ENCODE assay signal across 10 cellular contexts in genomic region chr2:218879881-218880748, GRCh38. TPM values are rescaled to one million over a fixed set of nuclear protein-coding genes. Genes with fewer than 3 reads are reported as not detected.
DNase-seq lines count a peak whose midpoint lies in the region; ATAC-seq and TF ChIP-seq lines count a peak whose summit lies in the region.
"Had no signal": no experiment of that assay in that cellular context is flagged by ENCODE, and none has a peak within 500 bp of the region (broad histone marks: within the 10 kb centered on the region; RNA-seq: fewer than 3 reads in every experiment).

No MANE protein-coding gene starts in this region.

- 10% methylated on average over 20 of the region's 55 CpGs for WGBS in esophagus muscularis mucosa

- H3K9me3 ChIP-seq in HUES48 (ENCODE audit: control insufficient read depth, insufficient read depth, low read length) (no peaks in the 10 kb centered on the region), esophagus muscularis mucosa (no peaks in the 10 kb centered on the region)

- peak overlapping the region; percentile 65 for H3K4me3 ChIP-seq in GM06990 (replicated peaks; ENCODE audit: low read depth, low read length)
- H3K4me3 ChIP-seq in HUES48 (ENCODE audit: low read depth, low read length): peak overlapping the region; percentile 32; the same call in 1 of the 2 replicates
- peak overlapping the region; percentile 21 to 51 (median 36) for H3K4me3 ChIP-seq in esophagus muscularis mucosa

- no peaks in the 10 kb centered on the region for H3K36me3 ChIP-seq in GM06990 (ENCODE audit: control insufficient read depth, insufficient read depth, low read length)
- H3K36me3 ChIP-seq in HUES48 (ENCODE audit: control insufficient read depth, insufficient read depth, low read length): no peaks in the 10 kb centered on the region
- no peaks in the 10 kb centered on the region for H3K36me3 ChIP-seq in esophagus muscularis mucosa

- no peak for TF ChIP-seq POLR2A in esophagus muscularis mucosa (IDR thresholded peaks at IDR 0.05; ENCODE audit: low read depth)

- ATAC-seq in GM21360 (IDR thresholded peaks at IDR 0.05; ENCODE audit: unreplicated experiment): peak; percentile 60

- TF ChIP-seq EP300 in esophagus muscularis mucosa (IDR thresholded peaks at IDR 0.05): no peak

- H3K27ac ChIP-seq in HUES48 (ENCODE audit: low read depth, low read length) (no peak overlapping the region), esophagus muscularis mucosa (replicated peaks in 1 of 4) (no peak overlapping the region)

- intact Hi-C loops in esophagus muscularis mucosa (cut with DNase I): no loop called here

- no peaks in the 10 kb centered on the region for H3K27me3 ChIP-seq in GM06990 (replicated peaks; ENCODE audit: control insufficient read depth, insufficient read depth, low read length)
- H3K27me3 ChIP-seq in HUES48 (ENCODE audit: control insufficient read depth, insufficient read depth, low read length): peaks cover 100% of the 10 kb centered on the region
- H3K27me3 ChIP-seq in esophagus muscularis mucosa: peaks cover 0 to 100% (median 51%) of the 10 kb centered on the region in 4 donors

- TF ChIP-seq CTCF in GM06990 (IDR thresholded peaks at IDR 0.05; ENCODE audit: insufficient read depth, low read length, poor library complexity, severe bottlenecking) (no peak), esophagus muscularis mucosa (IDR thresholded peaks at IDR 0.05) (no peak)

- H3K4me1 ChIP-seq in HUES48 (ENCODE audit: control insufficient read depth, insufficient read depth, low read length) (peaks cover 23% of the 10 kb centered on the region), esophagus muscularis mucosa (peaks cover 19 to 40% (median 32%) of the 10 kb centered on the region in 4 donors)

- H3K9ac ChIP-seq in HUES48 (ENCODE audit: low read depth, low read length): no peak overlapping the region

- DNase-seq in GM06990 (ENCODE audit: extremely low read depth, insufficient read length) (peak; percentile 90), esophagus muscularis mucosa (ENCODE audit: extremely low spot score) (no peak), AG08396 (ENCODE audit: low spot score) (no peak), D341Med (ENCODE audit: low spot score) (no peak)
- DNase-seq in activated CD4-positive, alpha-beta T cell treated with anti-CD3 and anti-CD28 coated beads, Interleukin-2, amount 50 U/mL, for 48 hours: peak; percentile 76 to 77
- DNase-seq in stimulated activated CD4-positive, alpha-beta T cell treated with anti-CD3 and anti-CD28 coated beads, Interleukin-1b, Interleukin-23, amount 100 ng/mL, for 24 hours (ENCODE audit: low read depth in 4 of 4, low spot score in 1 of 4): peak in 3 of 4 experiments; percentile 42 to 58 (median 49)

RNA-seq across cellular contexts. Expression of gene WNT10A, which starts 0.5 kb away (rescaled TPM):
- total RNA-seq in esophagus muscularis mucosa: under 1 TPM in 1 of 4 donors, not detected in 3; 0.17 TPM
- total RNA-seq: NCI-H460 had no signal

RNA-seq across cellular contexts. Expression of gene WNT6, which starts 20.5 kb away (rescaled TPM):
- 10 to 100 TPM in 2 of 4 donors, 1 to 10 TPM in 2; 2.9 to 14.3 (median 8.0) TPM for total RNA-seq in esophagus muscularis mucosa
- total RNA-seq: NCI-H460 had no signal

RNA-seq across cellular contexts. Expression of gene PRKAG3, which starts 48.5 kb away (rescaled TPM):
- total RNA-seq in esophagus muscularis mucosa: not detected
- total RNA-seq: NCI-H460, renal cortical epithelial cell had no signal

Comparison
In these comparisons a context has a peak if more than half of its experiments do, and no peak if none do; other contexts are left out.
1. DNase-seq: peak in GM06990 (single experiment), activated CD4-positive, alpha-beta T cell treated with anti-CD3 and anti-CD28 coated beads, Interleukin-2, amount 50 U/mL, for 48 hours (2 of 2) and stimulated activated CD4-positive, alpha-beta T cell treated with anti-CD3 and anti-CD28 coated beads, Interleukin-1b, Interleukin-23, amount 100 ng/mL, for 24 hours (3 of 4); none in esophagus muscularis mucosa (single experiment), AG08396 (single experiment) and D341Med (single experiment).
2. Peak in every context shown above with its lines, with median percentiles within 50 percentile points of each other: H3K4me3 ChIP-seq.